Comparison of ENCODE assay signal across 1 cellular context in the genomic region with DNA sequence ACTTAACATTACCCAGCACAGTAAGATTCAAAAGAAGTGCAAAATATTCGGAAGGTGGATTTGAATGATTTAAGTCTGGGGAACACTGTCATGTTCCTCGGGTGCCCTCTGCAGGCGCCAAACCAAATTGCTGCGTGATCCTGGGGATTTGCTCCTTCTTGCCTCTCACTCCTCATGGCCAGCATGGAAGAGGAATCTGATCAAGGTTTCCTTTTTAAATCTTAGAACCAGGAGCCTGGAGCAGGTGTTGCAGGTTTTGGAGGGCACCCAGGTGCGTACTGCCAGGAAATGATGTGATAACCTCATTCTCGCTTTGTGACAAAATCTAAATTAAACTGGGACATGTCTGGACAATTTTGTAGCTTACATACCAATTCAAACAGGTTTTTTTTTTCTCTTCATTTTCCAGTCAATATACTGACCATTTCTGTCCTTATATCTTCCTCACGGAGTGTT.
A peak's percentile ranks its signal among the peaks of the same experiment; 100 is the strongest.
TF ChIP-seq lines count a peak whose summit lies in the region.

No MANE protein-coding gene starts in this region.

TF ChIP-seq in HepG2, 621 proteins besides CTCF, POLR2A, EP300 and RAD21 (continued from another document):
- TF ChIP-seq CBX5 (CRISPR knock-in tag; IDR thresholded peaks at IDR 0.05; ENCODE audit: borderline replicate concordance): peak; percentile 47; the same call in 1 of the 2 replicates
- TF ChIP-seq NCOA2 (CRISPR knock-in tag; IDR thresholded peaks at IDR 0.05): 0 out of 2 replicates have a peak, but pooled peaks have one; percentile 36
- TF ChIP-seq, protein P1, sequence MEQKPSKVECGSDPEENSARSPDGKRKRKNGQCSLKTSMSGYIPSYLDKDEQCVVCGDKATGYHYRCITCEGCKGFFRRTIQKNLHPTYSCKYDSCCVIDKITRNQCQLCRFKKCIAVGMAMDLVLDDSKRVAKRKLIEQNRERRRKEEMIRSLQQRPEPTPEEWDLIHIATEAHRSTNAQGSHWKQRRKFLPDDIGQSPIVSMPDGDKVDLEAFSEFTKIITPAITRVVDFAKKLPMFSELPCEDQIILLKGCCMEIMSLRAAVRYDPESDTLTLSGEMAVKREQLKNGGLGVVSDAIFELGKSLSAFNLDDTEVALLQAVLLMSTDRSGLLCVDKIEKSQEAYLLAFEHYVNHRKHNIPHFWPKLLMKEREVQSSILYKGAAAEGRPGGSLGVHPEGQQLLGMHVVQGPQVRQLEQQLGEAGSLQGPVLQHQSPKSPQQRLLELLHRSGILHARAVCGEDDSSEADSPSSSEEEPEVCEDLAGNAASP (CRISPR knock-in tag; IDR thresholded peaks at IDR 0.05; ENCODE audit: borderline replicate concordance): 0 out of 2 replicates have a peak, but pooled peaks have one; percentile 49
- no peak for TF ChIP-seq ZFAT (CRISPR knock-in tag; conservative IDR thresholded peaks at IDR 0.05)
- TF ChIP-seq, protein P2, sequence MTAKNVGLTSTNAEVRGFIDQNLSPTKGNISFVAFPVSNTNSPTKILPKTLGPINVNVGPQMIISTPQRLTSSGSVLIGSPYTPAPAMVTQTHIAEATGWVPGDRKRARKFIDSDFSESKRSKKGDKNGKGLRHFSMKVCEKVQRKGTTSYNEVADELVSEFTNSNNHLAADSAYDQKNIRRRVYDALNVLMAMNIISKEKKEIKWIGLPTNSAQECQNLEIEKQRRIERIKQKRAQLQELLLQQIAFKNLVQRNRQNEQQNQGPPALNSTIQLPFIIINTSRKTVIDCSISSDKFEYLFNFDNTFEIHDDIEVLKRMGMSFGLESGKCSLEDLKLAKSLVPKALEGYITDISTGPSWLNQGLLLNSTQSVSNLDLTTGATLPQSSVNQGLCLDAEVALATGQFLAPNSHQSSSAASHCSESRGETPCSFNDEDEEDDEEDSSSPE (CRISPR knock-in tag; IDR thresholded peaks at IDR 0.05): 0 out of 2 replicates have a peak, but pooled peaks have one; percentile 15
- peak; percentile 54; the same call in 1 of the 2 replicates for TF ChIP-seq ELF3 (CRISPR knock-in tag; IDR thresholded peaks at IDR 0.05)
- no peak for TF ChIP-seq RBM39 (IDR thresholded peaks at IDR 0.05; ENCODE audit: low read depth, low read length, poor library complexity, severe bottlenecking)
- TF ChIP-seq ZNF501 (CRISPR knock-in tag; IDR thresholded peaks at IDR 0.05): 0 out of 2 replicates have a peak, but pooled peaks have one; percentile 24
- peak; percentile 70 for TF ChIP-seq XRCC5 (optimal IDR thresholded peaks at IDR 0.05; ENCODE audit: low read length)
- TF ChIP-seq SALL1 (CRISPR knock-in tag; IDR thresholded peaks at IDR 0.05): peak; percentile 24; the same call in 1 of the 2 replicates
- TF ChIP-seq SAP130 (CRISPR knock-in tag; IDR thresholded peaks at IDR 0.05; ENCODE audit: low read depth): 0 out of 2 replicates have a peak, but pooled peaks have one; percentile 26
- 0 out of 2 replicates have a peak, but pooled peaks have one; percentile 5 for TF ChIP-seq ZNF629 (CRISPR knock-in tag; conservative IDR thresholded peaks at IDR 0.05)
- peak; percentile 27; the same call in 1 of the 2 replicates for TF ChIP-seq RCOR2 (CRISPR knock-in tag; IDR thresholded peaks at IDR 0.05)
- TF ChIP-seq MAFK (conservative IDR thresholded peaks at IDR 0.05 in 1 of 2, IDR thresholded peaks at IDR 0.05 in 1 of 2; ENCODE audit: low read length in 2 of 2): no peak
- TF ChIP-seq, protein P3, sequence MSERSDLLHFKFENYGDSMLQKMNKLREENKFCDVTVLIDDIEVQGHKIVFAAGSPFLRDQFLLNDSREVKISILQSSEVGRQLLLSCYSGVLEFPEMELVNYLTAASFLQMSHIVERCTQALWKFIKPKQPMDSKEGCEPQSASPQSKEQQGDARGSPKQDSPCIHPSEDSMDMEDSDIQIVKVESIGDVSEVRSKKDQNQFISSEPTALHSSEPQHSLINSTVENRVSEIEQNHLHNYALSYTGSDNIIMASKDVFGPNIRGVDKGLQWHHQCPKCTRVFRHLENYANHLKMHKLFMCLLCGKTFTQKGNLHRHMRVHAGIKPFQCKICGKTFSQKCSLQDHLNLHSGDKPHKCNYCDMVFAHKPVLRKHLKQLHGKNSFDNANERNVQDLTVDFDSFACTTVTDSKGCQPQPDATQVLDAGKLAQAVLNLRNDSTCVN (CRISPR knock-in tag; IDR thresholded peaks at IDR 0.05; ENCODE audit: borderline replicate concordance): 0 out of 2 replicates have a peak, but pooled peaks have one; percentile 47
- 0 out of 2 replicates have a peak, but pooled peaks have one; percentile 34 for TF ChIP-seq ZFP1 (CRISPR knock-in tag; IDR thresholded peaks at IDR 0.05)
- TF ChIP-seq NFKBIZ (CRISPR knock-in tag; IDR thresholded peaks at IDR 0.05): peak; percentile 62; the same call in 1 of the 2 replicates
- peak; percentile 52; the same call in 1 of the 2 replicates for TF ChIP-seq THAP11 (CRISPR knock-in tag; IDR thresholded peaks at IDR 0.05)
- TF ChIP-seq, protein P4, sequence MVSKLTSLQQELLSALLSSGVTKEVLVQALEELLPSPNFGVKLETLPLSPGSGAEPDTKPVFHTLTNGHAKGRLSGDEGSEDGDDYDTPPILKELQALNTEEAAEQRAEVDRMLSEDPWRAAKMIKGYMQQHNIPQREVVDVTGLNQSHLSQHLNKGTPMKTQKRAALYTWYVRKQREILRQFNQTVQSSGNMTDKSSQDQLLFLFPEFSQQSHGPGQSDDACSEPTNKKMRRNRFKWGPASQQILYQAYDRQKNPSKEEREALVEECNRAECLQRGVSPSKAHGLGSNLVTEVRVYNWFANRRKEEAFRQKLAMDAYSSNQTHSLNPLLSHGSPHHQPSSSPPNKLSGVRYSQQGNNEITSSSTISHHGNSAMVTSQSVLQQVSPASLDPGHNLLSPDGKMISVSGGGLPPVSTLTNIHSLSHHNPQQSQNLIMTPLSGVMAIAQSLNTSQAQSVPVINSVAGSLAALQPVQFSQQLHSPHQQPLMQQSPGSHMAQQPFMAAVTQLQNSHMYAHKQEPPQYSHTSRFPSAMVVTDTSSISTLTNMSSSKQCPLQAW (CRISPR knock-in tag; IDR thresholded peaks at IDR 0.05): no peak; the same call in 1 of the 2 replicates
- TF ChIP-seq ATF7-NPFF (CRISPR knock-in tag; IDR thresholded peaks at IDR 0.05; ENCODE audit: low read depth): 0 out of 2 replicates have a peak, but pooled peaks have one; percentile 37
